Comparison of ENCODE assay signal across 18 cellular contexts in the genomic region with DNA sequence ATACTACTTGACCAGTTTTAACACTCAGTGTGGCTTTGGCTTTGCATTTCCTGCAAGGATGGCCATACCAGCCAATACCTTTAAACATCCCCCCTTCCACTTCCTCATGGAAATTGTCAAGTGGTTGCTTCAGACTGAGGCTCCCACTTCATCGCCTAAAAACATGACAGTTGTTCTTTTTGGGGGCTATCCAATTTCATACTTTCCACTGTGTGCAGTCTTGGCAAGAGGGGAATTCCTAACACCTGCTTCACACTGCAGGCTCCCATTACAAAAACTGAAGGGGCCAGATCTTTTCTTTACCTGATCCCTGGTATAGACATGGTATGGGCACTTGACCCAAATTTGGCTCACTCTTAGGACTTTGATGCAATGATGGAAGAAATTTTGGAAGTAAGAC. TPM values are rescaled to one million over a fixed set of nuclear protein-coding genes. Genes with fewer than 3 reads are reported as not detected.
DNase-seq lines count a peak whose midpoint lies in the region; ATAC-seq, FAIRE-seq and TF ChIP-seq lines count a peak whose summit lies in the region.
"Had no signal": no experiment of that assay in that cellular context is flagged by ENCODE, and none has a peak within 500 bp of the region (broad histone marks: within the 10 kb centered on the region; RNA-seq: fewer than 3 reads in every experiment).

No MANE protein-coding gene starts in this region.

- peak; percentile 23 for DNase-seq in DMS53 (lab: John Stamatoyannopoulos, UW)
- DNase-seq in DMS53 treated with DMSO at 0.1 percent for 48 hours (lab: John Stamatoyannopoulos, UW; ENCODE audit: unreplicated experiment) = no peak
- DNase-seq in G401 (ENCODE audit: low spot score) = peak; percentile 23
- DNase-seq in NCI-H2107 treated with DMSO at 0.1 percent for 48 hours (lab: John Stamatoyannopoulos, UW; ENCODE audit: unreplicated experiment) = peak; percentile 14
- DNase-seq in SJCRH30 = peak; percentile 13 to 63
- DNase-seq in kidney = no peak
- DNase-seq in NCI-H510A (lab: John Stamatoyannopoulos, UW) = no peak
- DNase-seq: 8988T; CD4-positive, alpha-beta memory T cell; EL; HCEC 1CT; NCI-H187; NCI-H345; NCI-H69; OCI-M1; SIG-M5 had no signal

- FAIRE-seq in kidney (lab: Jason Lieb, UNC) = no peak
- FAIRE-seq: D721Med had no signal

- no peaks in the 10 kb centered on the region for H3K9me3 ChIP-seq in SJCRH30 (replicated peaks)
- no peaks in the 10 kb centered on the region for H3K9me3 ChIP-seq in kidney (ENCODE audit: control insufficient read depth in 1 of 2, low read length in 2 of 2)

- no peak for TF ChIP-seq CTCF in kidney (IDR thresholded peaks at IDR 0.05; ENCODE audit: borderline replicate concordance, extremely low read depth, insufficient read depth)

- H3K27me3 ChIP-seq in SJCRH30 = no peaks in the 10 kb centered on the region

- intact Hi-C loops in kidney (cut with DNase I) = no loop called here

- H3K9ac ChIP-seq in kidney (ENCODE audit: low read length in 2 of 2) = no peak overlapping the region

- ATAC-seq in GM21381 (IDR thresholded peaks at IDR 0.05; ENCODE audit: unreplicated experiment) = no peak

- in situ Hi-C loops in G401 (cut with HindIII; ENCODE audit: low sequenced_read_pairs) = no loop called here

- no peaks in the 10 kb centered on the region for H3K36me3 ChIP-seq in SJCRH30
- no peaks in the 10 kb centered on the region for H3K36me3 ChIP-seq in kidney (ENCODE audit: control insufficient read depth in 1 of 2, insufficient read depth in 2 of 2, low read length in 2 of 2)

- no peak overlapping the region for H3K27ac ChIP-seq in SJCRH30
- no peak overlapping the region for H3K27ac ChIP-seq in kidney (ENCODE audit: low read depth in 2 of 2, low read length in 2 of 2)

- no peak overlapping the region for H3K4me3 ChIP-seq in SJCRH30
- H3K4me3 ChIP-seq in kidney (ENCODE audit: low read length in 2 of 2) = no peak overlapping the region

- H3K4me1 ChIP-seq in SJCRH30 (peaks cover 3% of the 10 kb centered on the region; the same call in 1 of the 2 replicates), kidney (ENCODE audit: control insufficient read depth in 1 of 2, insufficient read depth in 1 of 2, low read depth in 1 of 2, low read length in 2 of 2) (no peaks in the 10 kb centered on the region)

RNA-seq across cellular contexts. Expression of a gene that starts 28.5 kb away (rescaled TPM):
- 30.9 and 38.0 TPM in 2 replicates for total RNA-seq in G401 (2014; rRNA removed; shearing (Covaris generic))
- total RNA-seq in SJCRH30 (2014; rRNA removed; shearing (Covaris generic)) = 27.8 and 29.1 TPM in 2 replicates
- 48.0 TPM for total RNA-seq in kidney
- 70.2 TPM for polyA plus RNA-seq in kidney (ENCODE audit: insufficient read depth, low read depth, low replicate concordance)

RNA-seq across cellular contexts. Expression of a gene that starts 53.9 kb away (rescaled TPM):
- 5.2 and 5.4 TPM in 2 replicates for total RNA-seq in G401 (2014; rRNA removed; shearing (Covaris generic))
- total RNA-seq in SJCRH30 (2014; rRNA removed; shearing (Covaris generic)) = 4.3 and 4.7 TPM in 2 replicates
- total RNA-seq in kidney = 5.6 TPM
- 0.75 TPM for polyA plus RNA-seq in kidney (ENCODE audit: insufficient read depth, low read depth, low replicate concordance)

Comparison
In these comparisons a context has a peak if more than half of its experiments do, and no peak if none do; other contexts are left out.
1. DNase-seq: peak in DMS53 (single experiment), G401 (single experiment), NCI-H2107 treated with DMSO at 0.1 percent for 48 hours (single experiment) and SJCRH30 (2 of 2); none in DMS53 treated with DMSO at 0.1 percent for 48 hours (single experiment), kidney (single experiment) and NCI-H510A (single experiment).